20 cellular contexts compared by ENCODE assay signal in the genomic region with DNA sequence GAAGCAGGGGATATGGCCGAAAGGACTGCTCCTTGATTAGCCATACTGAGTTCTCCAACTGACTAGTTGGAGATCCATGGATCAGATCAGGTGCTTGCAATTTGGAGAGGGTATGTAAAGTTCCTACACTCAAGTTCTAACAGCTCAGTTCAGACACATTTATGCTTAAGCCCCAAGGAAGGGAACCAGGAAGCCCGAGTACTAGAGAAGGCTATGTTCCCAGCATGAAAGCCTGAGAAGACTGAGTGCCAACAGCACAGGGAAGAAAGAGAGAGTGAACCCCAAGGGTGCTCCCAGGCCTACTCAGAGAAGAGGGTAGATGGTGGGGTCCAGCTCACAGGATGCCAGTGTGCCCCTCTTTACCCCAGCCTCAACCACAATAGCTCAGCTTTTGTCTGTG.
"Had no signal": no experiment of that assay in that cellular context is flagged by ENCODE, and none has a peak within 500 bp of the region (broad histone marks: within the 10 kb centered on the region; RNA-seq: fewer than 3 reads in every experiment).

No MANE protein-coding gene starts in this region.

- H3K27me3 ChIP-seq: foreskin keratinocyte, pancreas, SJCRH30 had no signal

- H3K4me1 ChIP-seq: foreskin keratinocyte, SJCRH30 had no signal

- H3K4me1 Mint-ChIP-seq: natural killer cell had no signal

- H3K4me3 ChIP-seq: pancreas, SJCRH30 had no signal

- ATAC-seq: foreskin keratinocyte, natural killer cell, pancreas had no signal

- H3K9me3 Mint-ChIP-seq: activated T-helper 1 cell treated with anti-CD3 and anti-CD28 coated beads, Interleukin-12 subunit alpha, Interleukin-12 subunit beta, Interleukin-2, Interleukin-4 antibody, amounts not matched to agents 30 ng/mL and 10 ng/mL and 1 ng/mL, durations not matched to agents 14 hours and 24 hours and 36 hours; endodermal cell; natural killer cell; T-helper 1 cell treated with Interleukin-12 subunit alpha and Interleukin-12 subunit beta and Interleukin-4 antibody, amounts not matched to agents 30 μg/mL and 1 μg/mL, for 36 hours had no signal

- H3K9me3 ChIP-seq: pancreas, SJCRH30 had no signal

- H3K4me3 Mint-ChIP-seq: activated naive CD8-positive, alpha-beta T cell; activated T-helper 1 cell treated with anti-CD3 and anti-CD28 coated beads, Interleukin-12 subunit alpha, Interleukin-12 subunit beta, Interleukin-2, Interleukin-4 antibody, amounts not matched to agents 30 ng/mL and 10 ng/mL and 1 ng/mL, durations not matched to agents 14 hours and 24 hours and 36 hours; endodermal cell; natural killer cell; T-helper 1 cell treated with Interleukin-12 subunit alpha and Interleukin-12 subunit beta and Interleukin-4 antibody, amounts not matched to agents 30 μg/mL and 1 μg/mL, for 36 hours had no signal

- DNase-seq: activated CD4-positive, alpha-beta T cell treated with anti-CD3 and anti-CD28 coated beads, Interleukin-2, amount 50 U/mL, for 4 hours; activated CD4-positive, CD25-positive, alpha-beta regulatory T cell treated with anti-CD3 and anti-CD28 coated beads, Interleukin-2, amount 50 U/mL, for 72 hours; endodermal cell; foreskin keratinocyte; hypothalamus; kidney; natural killer cell; pancreas; SJCRH30; stimulated activated CD4-positive, alpha-beta T cell treated with anti-CD3 and anti-CD28 coated beads, Interleukin-12 subunit alpha, Interleukin-12 subunit beta, amount 100 ng/mL, for 4 hours; stimulated activated CD4-positive, alpha-beta T cell treated with anti-CD3 and anti-CD28 coated beads, Interleukin-1b, Interleukin-23, amount 100 ng/mL, for 48 hours; stimulated activated CD8-positive, alpha-beta memory T cell treated with anti-CD3 and anti-CD28 coated beads, Interleukin-4, amount 100 ng/mL, for 48 hours; stimulated activated naive CD4-positive, alpha-beta T cell treated with Interleukin-2 at 50 U/mL for 16 hours; substantia nigra; trophoblast cell had no signal

- H3K36me3 Mint-ChIP-seq: activated naive CD8-positive, alpha-beta T cell; natural killer cell had no signal

- H3K27ac Mint-ChIP-seq: activated naive CD8-positive, alpha-beta T cell; activated T-helper 1 cell treated with anti-CD3 and anti-CD28 coated beads, Interleukin-12 subunit alpha, Interleukin-12 subunit beta, Interleukin-2, Interleukin-4 antibody, amounts not matched to agents 30 ng/mL and 10 ng/mL and 1 ng/mL, durations not matched to agents 14 hours and 24 hours and 36 hours; endodermal cell; natural killer cell; T-helper 1 cell treated with Interleukin-12 subunit alpha and Interleukin-12 subunit beta and Interleukin-4 antibody, amounts not matched to agents 30 μg/mL and 1 μg/mL, for 36 hours had no signal

- H3K27me3 Mint-ChIP-seq: activated naive CD8-positive, alpha-beta T cell had no signal

- H3K36me3 ChIP-seq: pancreas, SJCRH30 had no signal

- H3K27ac ChIP-seq: epithelial cell of prostate, foreskin keratinocyte, pancreas, SJCRH30, VCaP had no signal
